ENCODE assay signal across 1 cellular context in genomic region chr12:93019911-93020224, GRCh38.
TF ChIP-seq lines count a peak whose summit lies in the region.

No MANE protein-coding gene starts in this region.

TF ChIP-seq in HepG2, 621 proteins besides CTCF, POLR2A, EP300 and RAD21 (continued from another document):
- TF ChIP-seq ZNF574 (CRISPR knock-in tag; IDR thresholded peaks at IDR 0.05) (0 out of 2 replicates have a peak, but pooled peaks have one; percentile 5), ZNF609 (CRISPR knock-in tag; IDR thresholded peaks at IDR 0.05; ENCODE audit: borderline replicate concordance) (0 out of 2 replicates have a peak, but pooled peaks have one; percentile 1), ZNF263 (CRISPR knock-in tag; IDR thresholded peaks at IDR 0.05) (no peak), TBX2 (CRISPR knock-in tag; IDR thresholded peaks at IDR 0.05; ENCODE audit: borderline replicate concordance) (peak; percentile 66), REPIN1 (CRISPR knock-in tag; IDR thresholded peaks at IDR 0.05; ENCODE audit: borderline replicate concordance, low read depth) (peak; percentile 12; the same call in 1 of the 2 replicates), ZNF687 (CRISPR knock-in tag; IDR thresholded peaks at IDR 0.05) (peak; percentile 55), ZNF772 (CRISPR knock-in tag; IDR thresholded peaks at IDR 0.05) (0 out of 2 replicates have a peak, but pooled peaks have one; percentile 50), ATF7-NPFF (CRISPR knock-in tag; IDR thresholded peaks at IDR 0.05; ENCODE audit: low read depth) (peak; percentile 43; the same call in 1 of the 2 replicates), MED1 (CRISPR knock-in tag; IDR thresholded peaks at IDR 0.05) (0 out of 2 replicates have a peak, but pooled peaks have one; percentile 5), XRCC5 (optimal IDR thresholded peaks at IDR 0.05; ENCODE audit: low read length) (peak; percentile 73)
